19 cellular contexts compared by ENCODE assay signal in the genomic region with DNA sequence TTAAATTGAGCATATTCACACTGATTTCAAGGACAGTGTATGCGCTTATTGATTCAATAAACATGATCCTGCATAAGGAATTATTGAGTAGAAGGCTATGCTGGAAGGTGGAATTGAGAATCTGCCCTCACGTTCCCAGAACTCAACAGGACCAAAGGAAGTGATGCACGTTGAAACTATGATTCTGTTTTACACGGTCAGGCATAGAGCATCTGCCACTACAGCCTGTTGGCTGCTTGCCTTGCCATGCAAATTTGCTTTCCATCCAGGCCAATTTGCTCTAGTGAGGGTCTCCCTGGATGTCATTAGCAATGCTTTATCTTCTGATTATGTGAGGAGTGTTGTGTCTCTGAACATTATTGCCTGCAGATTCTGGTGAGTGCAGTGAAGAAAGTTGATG.
"Had no signal": no experiment of that assay in that cellular context is flagged by ENCODE, and none has a peak within 500 bp of the region (broad histone marks: within the 10 kb centered on the region; RNA-seq: fewer than 3 reads in every experiment).

No MANE protein-coding gene starts in this region.

- H3K4me1 ChIP-seq: colonic mucosa, neural progenitor cell, thyroid gland had no signal

- H3K36me3 ChIP-seq: colonic mucosa, neural progenitor cell, thyroid gland had no signal

- H3K4me3 ChIP-seq: colonic mucosa, neural progenitor cell, thyroid gland had no signal

- DNase-seq: activated CD4-positive, alpha-beta memory T cell treated with anti-CD3 and anti-CD28 coated beads, Interleukin-2, amount 10 ng/mL, durations not matched to agents 7 days and 5 days; activated CD4-positive, alpha-beta T cell treated with anti-CD3 and anti-CD28 coated beads for 36 hours; activated naive CD4-positive, alpha-beta T cell; activated T-cell treated with anti-CD3 and anti-CD28 coated beads, Interleukin-2, amount 50 U/mL, for 1 hour; central memory CD4-positive, alpha-beta T cell; colonic mucosa; endodermal cell; foreskin melanocyte; head of caudate nucleus; immature natural killer cell; mesenchymal stem cell; naive thymus-derived CD4-positive, alpha-beta T cell; stimulated activated CD4-positive, alpha-beta T cell treated with anti-CD3 and anti-CD28 coated beads, Interleukin-12 subunit alpha, Interleukin-12 subunit beta, amount 100 ng/mL, for 4 hours; stimulated activated CD4-positive, alpha-beta T cell treated with anti-CD3 and anti-CD28 coated beads, Interleukin-2, amount 100 ng/mL, for 24 hours; stimulated activated naive CD4-positive, alpha-beta T cell treated with Interleukin-2 at 50 U/mL for 16 hours; thyroid gland had no signal

- ATAC-seq: activated CD4-positive, alpha-beta T cell treated with anti-CD3 and anti-CD28 coated beads for 36 hours; activated T-helper 17 cell treated with anti-CD3 and anti-CD28 coated beads, Interleukin-2, amount 50 U/mL, for 72 hours; naive thymus-derived CD4-positive, alpha-beta T cell had no signal

- H3K27ac ChIP-seq: colonic mucosa, epithelial cell of prostate, neural progenitor cell, thyroid gland had no signal

- H3K27me3 ChIP-seq: colonic mucosa, neural progenitor cell, thyroid gland had no signal

- H3K9ac ChIP-seq: neural progenitor cell had no signal

- H3K9me3 ChIP-seq: colonic mucosa, thyroid gland had no signal

- H3K4me2 ChIP-seq: neural progenitor cell had no signal

- H2AFZ ChIP-seq: neural progenitor cell had no signal
